Comparison of ENCODE assay signal across 2 cellular contexts in the genomic region with DNA sequence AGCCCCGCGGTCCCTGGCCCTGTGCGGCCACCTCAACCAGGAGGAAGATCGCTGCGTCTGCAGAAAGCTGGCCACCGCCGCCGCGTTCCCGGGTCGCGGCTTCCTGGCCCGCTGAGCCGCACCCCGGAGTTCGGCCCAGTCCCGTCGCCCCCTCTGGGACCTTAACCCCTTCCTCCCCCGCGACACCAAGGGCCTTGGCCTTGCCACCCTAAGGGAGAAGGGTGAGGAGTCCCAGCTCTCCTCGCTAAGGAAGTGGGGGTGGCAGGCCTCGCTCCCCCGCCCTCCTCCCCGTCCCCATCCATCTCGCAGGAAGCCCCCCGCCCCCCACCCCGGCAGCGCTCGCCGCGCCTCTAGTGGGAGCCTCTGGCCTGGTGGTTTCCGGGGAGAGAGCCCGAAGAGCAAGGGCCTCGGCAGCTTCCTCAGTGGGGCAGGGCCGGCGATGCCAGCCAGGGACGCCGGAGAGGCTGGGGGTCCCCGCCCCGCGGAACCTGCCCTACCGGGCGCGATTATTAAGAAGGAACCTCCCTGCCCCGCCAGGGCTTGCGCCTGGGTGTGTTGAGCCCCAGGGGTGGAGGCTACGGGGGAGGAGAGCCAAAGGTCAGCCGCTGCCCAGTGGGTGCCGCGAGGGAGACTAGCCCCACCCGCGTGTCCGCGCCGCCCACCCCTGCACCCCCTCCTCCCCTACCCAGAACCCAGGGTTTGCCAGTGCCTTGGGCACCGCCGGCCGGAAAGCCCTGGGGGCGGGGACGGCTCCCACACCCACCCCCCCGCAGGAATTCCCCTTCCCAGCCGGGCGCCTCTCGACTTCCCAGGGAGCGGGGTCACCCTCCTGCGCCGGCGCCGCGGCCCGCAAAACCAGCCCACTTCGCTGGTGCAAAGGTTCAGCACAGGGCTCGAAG.
TF ChIP-seq lines count a peak whose summit lies in the region.

No MANE protein-coding gene starts in this region.

TF ChIP-seq in SK-N-SH, 30 proteins besides CTCF, POLR2A, EP300 and RAD21 (continued from another document):
- TF ChIP-seq, protein P1, sequence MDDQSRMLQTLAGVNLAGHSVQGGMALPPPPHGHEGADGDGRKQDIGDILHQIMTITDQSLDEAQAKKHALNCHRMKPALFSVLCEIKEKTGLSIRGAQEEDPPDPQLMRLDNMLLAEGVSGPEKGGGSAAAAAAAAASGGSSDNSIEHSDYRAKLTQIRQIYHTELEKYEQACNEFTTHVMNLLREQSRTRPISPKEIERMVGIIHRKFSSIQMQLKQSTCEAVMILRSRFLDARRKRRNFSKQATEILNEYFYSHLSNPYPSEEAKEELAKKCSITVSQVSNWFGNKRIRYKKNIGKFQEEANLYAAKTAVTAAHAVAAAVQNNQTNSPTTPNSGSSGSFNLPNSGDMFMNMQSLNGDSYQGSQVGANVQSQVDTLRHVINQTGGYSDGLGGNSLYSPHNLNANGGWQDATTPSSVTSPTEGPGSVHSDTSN (IDR thresholded peaks at IDR 0.05), result no peak
- TF ChIP-seq, protein P2, sequence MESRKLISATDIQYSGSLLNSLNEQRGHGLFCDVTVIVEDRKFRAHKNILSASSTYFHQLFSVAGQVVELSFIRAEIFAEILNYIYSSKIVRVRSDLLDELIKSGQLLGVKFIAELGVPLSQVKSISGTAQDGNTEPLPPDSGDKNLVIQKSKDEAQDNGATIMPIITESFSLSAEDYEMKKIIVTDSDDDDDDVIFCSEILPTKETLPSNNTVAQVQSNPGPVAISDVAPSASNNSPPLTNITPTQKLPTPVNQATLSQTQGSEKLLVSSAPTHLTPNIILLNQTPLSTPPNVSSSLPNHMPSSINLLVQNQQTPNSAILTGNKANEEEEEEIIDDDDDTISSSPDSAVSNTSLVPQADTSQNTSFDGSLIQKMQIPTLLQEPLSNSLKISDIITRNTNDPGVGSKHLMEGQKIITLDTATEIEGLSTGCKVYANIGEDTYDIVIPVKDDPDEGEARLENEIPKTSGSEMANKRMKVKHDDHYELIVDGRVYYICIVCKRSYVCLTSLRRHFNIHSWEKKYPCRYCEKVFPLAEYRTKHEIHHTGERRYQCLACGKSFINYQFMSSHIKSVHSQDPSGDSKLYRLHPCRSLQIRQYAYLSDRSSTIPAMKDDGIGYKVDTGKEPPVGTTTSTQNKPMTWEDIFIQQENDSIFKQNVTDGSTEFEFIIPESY (IDR thresholded peaks at IDR 0.05; ENCODE audit: borderline replicate concordance, low read depth), result no peak
- TF ChIP-seq, protein P3, sequence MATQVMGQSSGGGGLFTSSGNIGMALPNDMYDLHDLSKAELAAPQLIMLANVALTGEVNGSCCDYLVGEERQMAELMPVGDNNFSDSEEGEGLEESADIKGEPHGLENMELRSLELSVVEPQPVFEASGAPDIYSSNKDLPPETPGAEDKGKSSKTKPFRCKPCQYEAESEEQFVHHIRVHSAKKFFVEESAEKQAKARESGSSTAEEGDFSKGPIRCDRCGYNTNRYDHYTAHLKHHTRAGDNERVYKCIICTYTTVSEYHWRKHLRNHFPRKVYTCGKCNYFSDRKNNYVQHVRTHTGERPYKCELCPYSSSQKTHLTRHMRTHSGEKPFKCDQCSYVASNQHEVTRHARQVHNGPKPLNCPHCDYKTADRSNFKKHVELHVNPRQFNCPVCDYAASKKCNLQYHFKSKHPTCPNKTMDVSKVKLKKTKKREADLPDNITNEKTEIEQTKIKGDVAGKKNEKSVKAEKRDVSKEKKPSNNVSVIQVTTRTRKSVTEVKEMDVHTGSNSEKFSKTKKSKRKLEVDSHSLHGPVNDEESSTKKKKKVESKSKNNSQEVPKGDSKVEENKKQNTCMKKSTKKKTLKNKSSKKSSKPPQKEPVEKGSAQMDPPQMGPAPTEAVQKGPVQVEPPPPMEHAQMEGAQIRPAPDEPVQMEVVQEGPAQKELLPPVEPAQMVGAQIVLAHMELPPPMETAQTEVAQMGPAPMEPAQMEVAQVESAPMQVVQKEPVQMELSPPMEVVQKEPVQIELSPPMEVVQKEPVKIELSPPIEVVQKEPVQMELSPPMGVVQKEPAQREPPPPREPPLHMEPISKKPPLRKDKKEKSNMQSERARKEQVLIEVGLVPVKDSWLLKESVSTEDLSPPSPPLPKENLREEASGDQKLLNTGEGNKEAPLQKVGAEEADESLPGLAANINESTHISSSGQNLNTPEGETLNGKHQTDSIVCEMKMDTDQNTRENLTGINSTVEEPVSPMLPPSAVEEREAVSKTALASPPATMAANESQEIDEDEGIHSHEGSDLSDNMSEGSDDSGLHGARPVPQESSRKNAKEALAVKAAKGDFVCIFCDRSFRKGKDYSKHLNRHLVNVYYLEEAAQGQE (IDR thresholded peaks at IDR 0.05; ENCODE audit: low read depth, low read length), result no peak

TF ChIP-seq in neural cell, 6 proteins besides CTCF, POLR2A, EP300 and RAD21 (continued from another document):
- no peak for TF ChIP-seq SMC3 (conservative IDR thresholded peaks at IDR 0.05; ENCODE audit: poor library complexity)
- TF ChIP-seq EZH2 (IDR thresholded peaks at IDR 0.05; ENCODE audit: borderline replicate concordance, insufficient read depth, low read length, poor library complexity, severe bottlenecking), result no peak
